ENCODE assay signal across 13 cellular contexts in the genomic region with DNA sequence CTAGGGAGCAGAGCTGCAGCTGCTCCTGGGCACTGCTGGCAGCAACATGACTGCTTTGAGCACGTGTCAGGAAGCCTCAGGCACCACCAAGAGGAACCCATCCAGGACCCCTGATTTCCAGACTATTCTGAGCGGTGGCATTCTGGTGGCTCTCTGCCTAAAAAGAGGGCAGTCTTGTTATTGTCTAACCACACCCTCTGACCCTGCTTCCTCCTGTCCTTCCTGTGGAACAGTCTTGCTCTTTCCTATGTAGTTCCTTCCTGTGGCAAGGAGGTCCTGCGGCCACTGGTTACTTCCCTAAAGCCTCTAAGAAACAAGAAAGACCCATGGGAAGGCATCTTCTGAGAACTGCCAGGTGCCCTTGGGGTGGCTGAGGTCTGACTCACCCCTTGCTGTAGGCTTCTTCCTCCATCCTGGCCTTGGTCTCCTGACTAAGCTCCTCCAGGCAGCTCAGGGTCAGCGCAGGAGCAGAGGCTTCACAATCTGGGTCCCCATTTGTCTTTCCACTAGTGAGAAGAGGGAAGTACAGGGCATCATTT. TPM values are rescaled to one million over a fixed set of nuclear protein-coding genes. Genes with fewer than 3 reads are reported as not detected.
DNase-seq lines count a peak whose midpoint lies in the region; ATAC-seq, FAIRE-seq and TF ChIP-seq lines count a peak whose summit lies in the region.
"Had no signal": no experiment of that assay in that cellular context is flagged by ENCODE, and none has a peak within 500 bp of the region (broad histone marks: within the 10 kb centered on the region; RNA-seq: fewer than 3 reads in every experiment).

No MANE protein-coding gene starts in this region.

- peaks cover 70 to 85% (median 82%) of the 10 kb centered on the region in 3 donors for H3K4me1 Mint-ChIP-seq in naive B cell
- H3K4me1 Mint-ChIP-seq in activated naive CD4-positive, alpha-beta T cell treated with anti-CD3 and anti-CD28 coated beads for 36 hours (ENCODE audit: low read depth), result no peaks in the 10 kb centered on the region

- dilution Hi-C loops in endothelial cell of umbilical vein (cut with MboI; ENCODE audit: extremely low pct_ligation_motif_present, low sequenced_read_pairs), result no loop called here

- H3K4me1 ChIP-seq in endothelial cell of umbilical vein (ENCODE audit: control insufficient read depth, extremely low read depth, insufficient read depth, low read length), result peaks cover 38% of the 10 kb centered on the region

- H2AFZ ChIP-seq in endothelial cell of umbilical vein (ENCODE audit: low read depth, low read length), result peak overlapping the region; percentile 55
- H2AFZ ChIP-seq: hepatocyte had no signal

- peak overlapping the region; percentile 4 to 85 (median 62) for H3K4me3 Mint-ChIP-seq in naive B cell
- no peak overlapping the region for H3K4me3 Mint-ChIP-seq in activated naive CD4-positive, alpha-beta T cell treated with anti-CD3 and anti-CD28 coated beads for 36 hours
- H3K4me3 Mint-ChIP-seq: activated CD8-positive, alpha-beta T cell treated with anti-CD3 and anti-CD28 coated beads for 36 hours; brain; stimulated activated naive CD8-positive, alpha-beta T cell treated with anti-CD3 and anti-CD28 coated beads, Interleukin-15, Interleukin-2, amounts not matched to agents 100 ng/mL and 50 ng/mL, for 24 hours had no signal

- H3K79me2 ChIP-seq in endothelial cell of umbilical vein (ENCODE audit: control insufficient read depth, insufficient read depth, low read length), result no peaks in the 10 kb centered on the region
- H3K79me2 ChIP-seq: hepatocyte had no signal

- peak overlapping the region; percentile 65 for H3K27ac ChIP-seq in endothelial cell of umbilical vein (ENCODE audit: insufficient read depth, low read depth, low read length)
- H3K27ac ChIP-seq: hepatocyte had no signal

- no peak for TF ChIP-seq CTCF in endothelial cell of umbilical vein (IDR thresholded peaks at IDR 0.05; ENCODE audit: extremely low read depth in 1 of 2, insufficient read depth in 1 of 2, low read depth in 1 of 2, low read length in 2 of 2)

- intact Hi-C loops in endothelial cell of umbilical vein (cut with micrococcal nuclease), result loop anchor here (1.0 kb wide), 1 partner anchor 8 kb away; no protein-coding TSS in a partner anchor
- intact Hi-C loops in activated naive CD4-positive, alpha-beta T cell treated with anti-CD3 and anti-CD28 coated beads for 36 hours (cut with micrococcal nuclease), result no loop called here

- H3K9ac ChIP-seq in endothelial cell of umbilical vein (replicated peaks; ENCODE audit: extremely low read depth, insufficient read depth, low read length), result no peak overlapping the region

- no peaks in the 10 kb centered on the region for H3K9me3 ChIP-seq in endothelial cell of umbilical vein (replicated peaks; ENCODE audit: control insufficient read depth, insufficient read depth, low read length)

- H4K20me1 ChIP-seq in endothelial cell of umbilical vein (replicated peaks; ENCODE audit: control insufficient read depth, extremely low read depth, insufficient read depth, low read length), result no peaks in the 10 kb centered on the region

- H3K4me2 ChIP-seq in endothelial cell of umbilical vein (ENCODE audit: insufficient read depth, low read length), result peak overlapping the region; percentile 3
- H3K4me2 ChIP-seq: hepatocyte had no signal

- H3K27me3 Mint-ChIP-seq in naive B cell, result no peaks in the 10 kb centered on the region
- peaks cover 5% of the 10 kb centered on the region for H3K27me3 Mint-ChIP-seq in activated naive CD4-positive, alpha-beta T cell treated with anti-CD3 and anti-CD28 coated beads for 36 hours (ENCODE audit: low read depth)

- peak overlapping the region; percentile 77 to 91 (median 86) for H3K27ac Mint-ChIP-seq in naive B cell
- H3K27ac Mint-ChIP-seq in activated naive CD4-positive, alpha-beta T cell treated with anti-CD3 and anti-CD28 coated beads for 36 hours, result no peak overlapping the region
- H3K27ac Mint-ChIP-seq: activated CD8-positive, alpha-beta T cell treated with anti-CD3 and anti-CD28 coated beads for 36 hours; brain; stimulated activated naive CD8-positive, alpha-beta T cell treated with anti-CD3 and anti-CD28 coated beads, Interleukin-15, Interleukin-2, amounts not matched to agents 100 ng/mL and 50 ng/mL, for 24 hours had no signal

- DNase-seq in Ammon's horn (ENCODE audit: low spot score) (peak; percentile 76), NOMO-1 treated with dmso at 0.1 percent for 144 hours (lab: John Stamatoyannopoulos, UW; ENCODE audit: unreplicated experiment) (peak; percentile 85), endothelial cell of umbilical vein (ENCODE audit: low read depth, low spot score) (peak; percentile 71), naive B cell (no peak), NCI-H446 (lab: John Stamatoyannopoulos, UW) (no peak)
- no peak for DNase-seq in activated naive CD4-positive, alpha-beta T cell treated with anti-CD3 and anti-CD28 coated beads for 36 hours
- no peak for DNase-seq in stimulated activated CD8-positive, alpha-beta memory T cell treated with anti-CD3 and anti-CD28 coated beads, Interleukin-4, amount 100 ng/mL, for 48 hours
- DNase-seq in NK-92 treated with Interleukin-12 subunit alpha and Interleukin-12 subunit beta, amount 100 ng/mL, for 24 hours (lab: John Stamatoyannopoulos, UW), result no peak
- DNase-seq: activated CD8-positive, alpha-beta T cell treated with anti-CD3 and anti-CD28 coated beads for 36 hours had no signal

- CTCF ChIA-PET in endothelial cell of umbilical vein (lab: Charles Lee), result interaction anchor here (0.9 to 2.8 kb wide), 6 partner anchors 11 to 73 kb away, joined by 3 to 14 read pairs (median 4); partner anchors contain the start of genes LYVE1 and RNF141
- CTCF ChIA-PET in activated naive CD4-positive, alpha-beta T cell treated with anti-CD3 and anti-CD28 coated beads for 36 hours (lab: Charles Lee), result no interaction called here

- no peak overlapping the region for H3K4me3 ChIP-seq in endothelial cell of umbilical vein (replicated peaks in 1 of 3; ENCODE audit: insufficient read depth in 1 of 3, low read depth in 1 of 3, low read length in 3 of 3)
- H3K4me3 ChIP-seq: hepatocyte had no signal

- no TSS peak for BruUV-seq in endothelial cell of umbilical vein (replicated peaks; lab: Mats Ljungman, UMichigan)

- FAIRE-seq in endothelial cell of umbilical vein (lab: Jason Lieb, UNC), result peak; percentile 75
- FAIRE-seq: H1 had no signal

- POLR2A ChIA-PET in endothelial cell of umbilical vein (lab: Charles Lee), result no interaction called here

- ATAC-seq in naive B cell (ENCODE audit: low read depth in 2 of 2), result peak; percentile 23 to 34
- ATAC-seq: activated CD8-positive, alpha-beta T cell treated with anti-CD3 and anti-CD28 coated beads for 36 hours had no signal

- no peaks in the 10 kb centered on the region for H3K36me3 Mint-ChIP-seq in naive B cell
- no peaks in the 10 kb centered on the region for H3K36me3 Mint-ChIP-seq in activated naive CD4-positive, alpha-beta T cell treated with anti-CD3 and anti-CD28 coated beads for 36 hours (ENCODE audit: low read depth)
- H3K36me3 Mint-ChIP-seq: brain had no signal

- H3K36me3 ChIP-seq in endothelial cell of umbilical vein (ENCODE audit: control insufficient read depth in 2 of 2, extremely low read depth in 1 of 2, insufficient read depth in 2 of 2, low read length in 2 of 2), result no peaks in the 10 kb centered on the region

- no peaks in the 10 kb centered on the region for H3K9me1 ChIP-seq in endothelial cell of umbilical vein (replicated peaks; ENCODE audit: control insufficient read depth, extremely low read depth, insufficient read depth, low read length)

- H3K9me3 Mint-ChIP-seq in naive B cell, result no peaks in the 10 kb centered on the region
- no peaks in the 10 kb centered on the region for H3K9me3 Mint-ChIP-seq in activated naive CD4-positive, alpha-beta T cell treated with anti-CD3 and anti-CD28 coated beads for 36 hours
- H3K9me3 Mint-ChIP-seq: activated CD8-positive, alpha-beta T cell treated with anti-CD3 and anti-CD28 coated beads for 36 hours; brain; stimulated activated naive CD8-positive, alpha-beta T cell treated with anti-CD3 and anti-CD28 coated beads, Interleukin-15, Interleukin-2, amounts not matched to agents 100 ng/mL and 50 ng/mL, for 24 hours had no signal

- no peak for TF ChIP-seq POLR2A in endothelial cell of umbilical vein (IDR thresholded peaks at IDR 0.05; ENCODE audit: low read depth, low read length)

- H3K27me3 ChIP-seq in endothelial cell of umbilical vein (ENCODE audit: control insufficient read depth in 2 of 2, insufficient read depth in 2 of 2, low read length in 2 of 2), result no peaks in the 10 kb centered on the region
- H3K27me3 ChIP-seq: hepatocyte had no signal

TF ChIP-seq in endothelial cell of umbilical vein, 7 proteins besides CTCF, POLR2A, EP300 and RAD21 (continues in another document):
- TF ChIP-seq POLR2AphosphoS5 (IDR thresholded peaks at IDR 0.05; ENCODE audit: insufficient read depth, low read depth, low read length) (peak; percentile 32), FOS (IDR thresholded peaks at IDR 0.05; ENCODE audit: borderline replicate concordance, insufficient read depth, low read length) (peak; percentile 77), JUN (IDR thresholded peaks at IDR 0.05; ENCODE audit: borderline replicate concordance, insufficient read depth, insufficient read length, low read depth) (peak; percentile 16)

RNA-seq across cellular contexts. Expression of gene LYVE1, which starts 13.1 kb away (rescaled TPM):
- total RNA-seq in endothelial cell of umbilical vein, result 1.5 and 7.6 TPM in 2 replicates
- polyA plus RNA-seq in endothelial cell of umbilical vein, result 4.6 and 5.3 TPM in 2 replicates
- polyA plus RNA-seq in endothelial cell of umbilical vein (2011; cell fraction: cytosol; rRNA removed), result 1.9 and 3.3 TPM in 2 replicates
- polyA plus RNA-seq in endothelial cell of umbilical vein (2011; cell fraction: nucleus; rRNA removed), result 3.0 and 3.1 TPM in 2 replicates
- 10.6 and 25.1 TPM in 2 replicates for polyA plus RNA-seq in endothelial cell of umbilical vein (2012)
- polyA minus RNA-seq in endothelial cell of umbilical vein, result 5.2 and 12.6 TPM in 2 replicates
- polyA minus RNA-seq in endothelial cell of umbilical vein (2011; cell fraction: cytosol; rRNA and poly(A)+ RNA removed), result not detected
- polyA minus RNA-seq in endothelial cell of umbilical vein (2011; cell fraction: nucleus; rRNA and poly(A)+ RNA removed), result 1.0 and 2.4 TPM in 2 replicates
- under 1 TPM in 5 of 6 donors, not detected in 1; 0.08 to 0.38 (median 0.29) TPM for polyA plus RNA-seq in naive B cell (ENCODE audit: low read depth in 6 of 6)
- total RNA-seq in activated naive CD4-positive, alpha-beta T cell treated with anti-CD3 and anti-CD28 coated beads for 36 hours, result not detected
- total RNA-seq: activated CD8-positive, alpha-beta T cell treated with anti-CD3 and anti-CD28 coated beads for 36 hours had no signal
- polyA plus RNA-seq: H1 had no signal

RNA-seq across cellular contexts. Expression of gene RNF141, which starts 40.6 kb away (rescaled TPM):
- total RNA-seq in endothelial cell of umbilical vein, result 31.8 and 32.4 TPM in 2 replicates
- 7.1 and 9.4 TPM in 2 replicates for polyA plus RNA-seq in endothelial cell of umbilical vein
- polyA plus RNA-seq in endothelial cell of umbilical vein (2011; cell fraction: cytosol; rRNA removed), result 9.6 and 10.5 TPM in 2 replicates
- 6.1 and 8.2 TPM in 2 replicates for polyA plus RNA-seq in endothelial cell of umbilical vein (2011; cell fraction: nucleus; rRNA removed)
- 45.7 and 50.3 TPM in 2 replicates for polyA plus RNA-seq in endothelial cell of umbilical vein (2012)
- 12.9 and 15.3 TPM in 2 replicates for polyA minus RNA-seq in endothelial cell of umbilical vein
- polyA minus RNA-seq in endothelial cell of umbilical vein (2011; cell fraction: cytosol; rRNA and poly(A)+ RNA removed), result 5.2 TPM
- 7.5 and 12.5 TPM in 2 replicates for polyA minus RNA-seq in endothelial cell of umbilical vein (2011; cell fraction: nucleus; rRNA and poly(A)+ RNA removed)
- polyA plus RNA-seq in naive B cell (ENCODE audit: low read depth in 6 of 6), result 100 to 1,000 TPM; 101 to 187 (median 132) TPM
- total RNA-seq in activated naive CD4-positive, alpha-beta T cell treated with anti-CD3 and anti-CD28 coated beads for 36 hours, result 10 to 100 TPM; 20.9 to 21.8 TPM

Comparison
In these comparisons a context has a peak if more than half of its experiments do, and no peak if none do; other contexts are left out.
1. DNase-seq: peak in Ammon's horn (single experiment), NOMO-1 treated with dmso at 0.1 percent for 144 hours (single experiment) and endothelial cell of umbilical vein (single experiment); none in naive B cell (single experiment), activated naive CD4-positive, alpha-beta T cell treated with anti-CD3 and anti-CD28 coated beads for 36 hours (single experiment), NCI-H446 (0 of 2), stimulated activated CD8-positive, alpha-beta memory T cell treated with anti-CD3 and anti-CD28 coated beads, Interleukin-4, amount 100 ng/mL, for 48 hours (single experiment) and NK-92 treated with Interleukin-12 subunit alpha and Interleukin-12 subunit beta, amount 100 ng/mL, for 24 hours (single experiment).